ENCODE assay signal across 18 cellular contexts in the genomic region with DNA sequence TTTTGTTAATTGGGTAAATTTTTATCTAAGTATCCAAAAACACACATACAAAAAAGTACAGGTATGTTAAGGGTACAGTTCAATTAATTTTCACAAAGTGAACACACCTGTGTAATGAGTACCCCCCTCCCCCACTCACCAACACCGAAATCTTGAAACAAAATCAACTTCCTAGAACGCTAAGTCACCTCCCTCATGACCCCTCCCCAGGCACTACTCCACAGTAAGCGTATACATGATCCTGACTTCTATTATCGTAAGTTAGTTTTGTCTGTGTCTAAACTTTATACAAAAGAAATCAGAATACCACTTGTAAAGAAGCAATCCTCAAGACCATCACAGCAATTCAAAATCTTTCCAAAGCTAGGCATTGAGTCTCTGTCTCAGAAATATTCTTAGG.
DNase-seq lines count a peak whose midpoint lies in the region; ATAC-seq and TF ChIP-seq lines count a peak whose summit lies in the region.
"Had no signal": no experiment of that assay in that cellular context is flagged by ENCODE, and none has a peak within 500 bp of the region (broad histone marks: within the 10 kb centered on the region; RNA-seq: fewer than 3 reads in every experiment).

No MANE protein-coding gene starts in this region.

- H3K9me3 ChIP-seq in HEK293 (ENCODE audit: control insufficient read depth, insufficient read depth, low read depth, low read length), result no peaks in the 10 kb centered on the region
- H3K9me3 ChIP-seq in hepatocyte (ENCODE audit: low read depth), result no peaks in the 10 kb centered on the region
- H3K9me3 ChIP-seq: BLaER1 had no signal

- no peak overlapping the region for H3K4me3 Mint-ChIP-seq in activated CD8-positive, alpha-beta T cell treated with anti-CD3 and anti-CD28 coated beads for 36 hours
- no peak overlapping the region for H3K4me3 Mint-ChIP-seq in activated CD8-positive, alpha-beta T cell treated with anti-CD3 and anti-CD28 coated beads, Interleukin-2, amount 10 ng/mL, durations not matched to agents 7 days and 5 days
- H3K4me3 Mint-ChIP-seq in osteocyte (ENCODE audit: unreplicated experiment) (no peak overlapping the region), glutamatergic neuron (ENCODE audit: unreplicated experiment) (no peak overlapping the region)
- H3K4me3 Mint-ChIP-seq: CD14-positive monocyte; CD8-positive, alpha-beta memory T cell had no signal

- ATAC-seq in activated CD8-positive, alpha-beta T cell treated with anti-CD3 and anti-CD28 coated beads for 36 hours, result no peak
- no peak for ATAC-seq in activated CD8-positive, alpha-beta T cell treated with anti-CD3 and anti-CD28 coated beads, Interleukin-2, amount 10 ng/mL, durations not matched to agents 7 days and 5 days
- ATAC-seq: HCT116 had no signal

- H3K27ac ChIP-seq in HEK293 (ENCODE audit: extremely low read depth, low read depth, low read length) (no peak overlapping the region), hepatocyte (no peak overlapping the region)
- H3K27ac ChIP-seq: BLaER1 had no signal

- no peaks in the 10 kb centered on the region for H3K27me3 ChIP-seq in hepatocyte
- H3K27me3 ChIP-seq: BLaER1 had no signal

- H3K79me2 ChIP-seq in hepatocyte, result peaks cover 100% of the 10 kb centered on the region

- WGBS in hepatocyte (ENCODE audit: low lambda C conversion rate, missing lambda C conversion rate), result 96% methylated on average over 4 of the region's 4 CpGs

- TF ChIP-seq CTCF in activated CD8-positive, alpha-beta T cell treated with anti-CD3 and anti-CD28 coated beads for 36 hours (IDR thresholded peaks at IDR 0.05), result no peak
- TF ChIP-seq CTCF in HEK293 (tag by site-specific recombination; IDR thresholded peaks at IDR 0.05), result no peak
- TF ChIP-seq CTCF in osteocyte (IDR thresholded peaks at IDR 0.05), result no peak
- TF ChIP-seq CTCF in hepatocyte (IDR thresholded peaks at IDR 0.05; ENCODE audit: poor library complexity), result no peak
- no peak for TF ChIP-seq CTCF in glutamatergic neuron (IDR thresholded peaks at IDR 0.05; ENCODE audit: partially characterized antibody, unreplicated experiment)

- H4K20me1 ChIP-seq in hepatocyte (ENCODE audit: insufficient read depth, poor library complexity, severe bottlenecking), result peaks cover 97% of the 10 kb centered on the region

- intact Hi-C loops in activated CD8-positive, alpha-beta T cell treated with anti-CD3 and anti-CD28 coated beads for 36 hours (cut with micrococcal nuclease), result no loop called here

- no peaks in the 10 kb centered on the region for H3K27me3 Mint-ChIP-seq in activated CD8-positive, alpha-beta T cell treated with anti-CD3 and anti-CD28 coated beads for 36 hours
- no peaks in the 10 kb centered on the region for H3K27me3 Mint-ChIP-seq in activated CD8-positive, alpha-beta T cell treated with anti-CD3 and anti-CD28 coated beads, Interleukin-2, amount 10 ng/mL, durations not matched to agents 7 days and 5 days (ENCODE audit: low read depth)
- H3K27me3 Mint-ChIP-seq in osteocyte (ENCODE audit: unreplicated experiment) (no peaks in the 10 kb centered on the region), glutamatergic neuron (ENCODE audit: unreplicated experiment) (no peaks in the 10 kb centered on the region)
- H3K27me3 Mint-ChIP-seq: CD8-positive, alpha-beta memory T cell had no signal

- POLR2A ChIA-PET in activated CD8-positive, alpha-beta T cell treated with anti-CD3 and anti-CD28 coated beads for 36 hours (lab: Charles Lee), result no interaction called here
- POLR2A ChIA-PET in activated CD8-positive, alpha-beta T cell treated with anti-CD3 and anti-CD28 coated beads, Interleukin-2, amount 10 ng/mL, durations not matched to agents 7 days and 5 days (lab: Charles Lee), result interaction anchor here (1.3 kb wide), 1 partner anchor 141 kb away, joined by 3 read pairs; no protein-coding TSS in a partner anchor
- POLR2A ChIA-PET in HEK293 (lab: Yijun Ruan, JAX), result no interaction called here

- H3K36me3 ChIP-seq in HEK293 (ENCODE audit: control insufficient read depth in 2 of 2, insufficient read depth in 1 of 2, low read length in 2 of 2) (no peaks in the 10 kb centered on the region; a peak in 1 of 3 replicates), hepatocyte (replicated peaks; ENCODE audit: insufficient read depth, low read depth) (no peaks in the 10 kb centered on the region)

- H2AFZ ChIP-seq in hepatocyte, result no peak overlapping the region

- peaks cover 3% of the 10 kb centered on the region; the same call in 1 of the 2 replicates for H3K4me1 ChIP-seq in HEK293 (ENCODE audit: control insufficient read depth, insufficient read depth, low read length)
- peaks cover 5% of the 10 kb centered on the region for H3K4me1 ChIP-seq in hepatocyte (ENCODE audit: insufficient read depth)

- H3K27ac Mint-ChIP-seq in activated CD8-positive, alpha-beta T cell treated with anti-CD3 and anti-CD28 coated beads for 36 hours, result peak overlapping the region; percentile 7
- H3K27ac Mint-ChIP-seq in activated CD8-positive, alpha-beta T cell treated with anti-CD3 and anti-CD28 coated beads, Interleukin-2, amount 10 ng/mL, durations not matched to agents 7 days and 5 days, result no peak overlapping the region
- H3K27ac Mint-ChIP-seq in osteocyte (ENCODE audit: unreplicated experiment) (peak overlapping the region; percentile 43), glutamatergic neuron (ENCODE audit: unreplicated experiment) (no peak overlapping the region)

- H3K4me1 Mint-ChIP-seq in activated CD8-positive, alpha-beta T cell treated with anti-CD3 and anti-CD28 coated beads for 36 hours (ENCODE audit: low read depth), result peaks cover 62% of the 10 kb centered on the region
- peaks cover 15% of the 10 kb centered on the region for H3K4me1 Mint-ChIP-seq in activated CD8-positive, alpha-beta T cell treated with anti-CD3 and anti-CD28 coated beads, Interleukin-2, amount 10 ng/mL, durations not matched to agents 7 days and 5 days (ENCODE audit: low read depth)
- H3K4me1 Mint-ChIP-seq in osteocyte (ENCODE audit: unreplicated experiment) (peaks cover 55% of the 10 kb centered on the region), glutamatergic neuron (ENCODE audit: low read depth, unreplicated experiment) (peaks cover 1% of the 10 kb centered on the region)

- H3K36me3 Mint-ChIP-seq in activated CD8-positive, alpha-beta T cell treated with anti-CD3 and anti-CD28 coated beads for 36 hours (ENCODE audit: low read depth), result no peaks in the 10 kb centered on the region
- H3K36me3 Mint-ChIP-seq in activated CD8-positive, alpha-beta T cell treated with anti-CD3 and anti-CD28 coated beads, Interleukin-2, amount 10 ng/mL, durations not matched to agents 7 days and 5 days (ENCODE audit: low read depth), result peaks cover 2% of the 10 kb centered on the region
- H3K36me3 Mint-ChIP-seq in osteocyte (ENCODE audit: unreplicated experiment), result peaks cover 3% of the 10 kb centered on the region
- H3K36me3 Mint-ChIP-seq in glutamatergic neuron (ENCODE audit: unreplicated experiment), result no peaks in the 10 kb centered on the region
- H3K36me3 Mint-ChIP-seq: CD8-positive, alpha-beta memory T cell had no signal

- H3K9me3 Mint-ChIP-seq in activated CD8-positive, alpha-beta T cell treated with anti-CD3 and anti-CD28 coated beads for 36 hours, result no peaks in the 10 kb centered on the region
- H3K9me3 Mint-ChIP-seq in activated CD8-positive, alpha-beta T cell treated with anti-CD3 and anti-CD28 coated beads, Interleukin-2, amount 10 ng/mL, durations not matched to agents 7 days and 5 days (ENCODE audit: insufficient read depth), result no peaks in the 10 kb centered on the region
- H3K9me3 Mint-ChIP-seq in osteocyte (ENCODE audit: unreplicated experiment) (no peaks in the 10 kb centered on the region), glutamatergic neuron (ENCODE audit: unreplicated experiment) (peaks cover 1% of the 10 kb centered on the region)
- H3K9me3 Mint-ChIP-seq: CD14-positive monocyte; CD8-positive, alpha-beta memory T cell had no signal

- CTCF ChIA-PET in activated CD8-positive, alpha-beta T cell treated with anti-CD3 and anti-CD28 coated beads for 36 hours (lab: Charles Lee), result interaction anchor here (0.8 to 1.4 kb wide), 3 partner anchors 18 to 179 kb away, joined by 3 to 8 read pairs (median 4); no protein-coding TSS in a partner anchor
- CTCF ChIA-PET in activated CD8-positive, alpha-beta T cell treated with anti-CD3 and anti-CD28 coated beads, Interleukin-2, amount 10 ng/mL, durations not matched to agents 7 days and 5 days (lab: Charles Lee), result interaction anchor here (1.0 kb wide), 1 partner anchor 71 kb away, joined by 4 read pairs; no protein-coding TSS in a partner anchor
- CTCF ChIA-PET in HEK293 (lab: Yijun Ruan, JAX), result interaction anchor here (0.6 to 1.3 kb wide), 2 partner anchors 9 to 1834 kb away, joined by 5 read pairs; no protein-coding TSS in a partner anchor

- DNase-seq in activated CD8-positive, alpha-beta T cell treated with anti-CD3 and anti-CD28 coated beads for 36 hours, result no peak
- no peak for DNase-seq in activated CD8-positive, alpha-beta T cell treated with anti-CD3 and anti-CD28 coated beads, Interleukin-2, amount 10 ng/mL, durations not matched to agents 7 days and 5 days
- DNase-seq in osteocyte (ENCODE audit: extremely low spot score, unreplicated experiment), result no peak
- no peak for DNase-seq in RPMI8226
- no peak for DNase-seq in hepatocyte (ENCODE audit: low spot score)
- no peak for DNase-seq in glutamatergic neuron
- DNase-seq: 8988T; CD8-positive, alpha-beta memory T cell; COR-L47; DMS 273 treated with DMSO at 0.1 percent for 48 hours; DMS53; GOT3; H7; IMR-90 had no signal

- H3K4me3 ChIP-seq in HEK293 (ENCODE audit: low read depth, low read length), result no peak overlapping the region
- no peak overlapping the region for H3K4me3 ChIP-seq in hepatocyte
- H3K4me3 ChIP-seq: BLaER1 had no signal

- H3K4me2 ChIP-seq in hepatocyte, result no peak overlapping the region
- H3K4me2 ChIP-seq: BLaER1 had no signal

- H3K9me2 ChIP-seq in hepatocyte (replicated peaks; ENCODE audit: insufficient read depth), result no peaks in the 10 kb centered on the region

TF ChIP-seq in HEK293, 187 proteins besides CTCF, POLR2A, EP300 and RAD21:
- peak; percentile 49; the same call in 1 of the 2 replicates for TF ChIP-seq ZNF664 (tag by site-specific recombination; IDR thresholded peaks at IDR 0.05)
- no peak for TF ChIP-seq HIC1 (tag by site-specific recombination; IDR thresholded peaks at IDR 0.05)

Comparison
In these comparisons a context has a peak if more than half of its experiments do, and no peak if none do; other contexts are left out.
1. H3K27ac Mint-ChIP-seq: peak in activated CD8-positive, alpha-beta T cell treated with anti-CD3 and anti-CD28 coated beads for 36 hours (single experiment) and osteocyte (single experiment); none in activated CD8-positive, alpha-beta T cell treated with anti-CD3 and anti-CD28 coated beads, Interleukin-2, amount 10 ng/mL, durations not matched to agents 7 days and 5 days (single experiment) and glutamatergic neuron (single experiment).